1 cellular context compared by ENCODE assay signal in the genomic region with DNA sequence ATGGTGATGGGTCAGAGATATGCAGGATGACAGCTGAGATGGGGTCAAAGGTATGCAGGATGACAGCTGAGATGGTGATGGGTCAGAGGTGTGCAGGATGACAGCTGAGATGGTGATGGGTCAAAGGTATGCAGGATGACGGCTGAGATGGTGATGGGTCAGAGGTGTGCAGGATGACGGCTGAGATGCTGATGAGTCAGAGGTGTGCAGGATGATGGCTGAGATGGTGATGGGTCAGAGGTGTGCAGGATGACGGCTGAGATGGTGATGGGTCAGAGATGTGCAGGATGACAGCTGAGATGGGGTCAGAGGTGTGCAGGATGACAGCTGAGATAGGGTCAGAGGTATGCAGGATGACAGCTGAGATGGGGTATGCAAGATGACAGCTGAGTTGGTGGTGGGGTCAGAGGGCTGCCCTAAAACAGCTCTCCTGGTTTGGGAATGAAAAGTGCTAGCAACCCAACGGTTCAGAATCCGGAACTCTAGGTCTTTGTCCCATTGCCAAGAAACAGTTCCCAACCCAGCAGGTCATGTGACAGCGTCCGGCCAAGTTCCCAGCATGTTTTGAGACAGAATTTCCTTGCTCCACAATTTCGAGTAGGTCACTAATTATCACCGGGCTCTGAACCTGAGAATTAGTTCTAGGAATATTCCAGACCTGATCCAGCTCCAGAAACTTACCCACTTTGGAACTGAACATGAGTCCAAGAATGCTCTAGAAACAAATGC.
TF ChIP-seq lines count a peak whose summit lies in the region.

No MANE protein-coding gene starts in this region.

TF ChIP-seq in WTC11, 78 proteins besides CTCF, POLR2A, EP300 and RAD21 (continued from another document):
- TF ChIP-seq, protein P1, sequence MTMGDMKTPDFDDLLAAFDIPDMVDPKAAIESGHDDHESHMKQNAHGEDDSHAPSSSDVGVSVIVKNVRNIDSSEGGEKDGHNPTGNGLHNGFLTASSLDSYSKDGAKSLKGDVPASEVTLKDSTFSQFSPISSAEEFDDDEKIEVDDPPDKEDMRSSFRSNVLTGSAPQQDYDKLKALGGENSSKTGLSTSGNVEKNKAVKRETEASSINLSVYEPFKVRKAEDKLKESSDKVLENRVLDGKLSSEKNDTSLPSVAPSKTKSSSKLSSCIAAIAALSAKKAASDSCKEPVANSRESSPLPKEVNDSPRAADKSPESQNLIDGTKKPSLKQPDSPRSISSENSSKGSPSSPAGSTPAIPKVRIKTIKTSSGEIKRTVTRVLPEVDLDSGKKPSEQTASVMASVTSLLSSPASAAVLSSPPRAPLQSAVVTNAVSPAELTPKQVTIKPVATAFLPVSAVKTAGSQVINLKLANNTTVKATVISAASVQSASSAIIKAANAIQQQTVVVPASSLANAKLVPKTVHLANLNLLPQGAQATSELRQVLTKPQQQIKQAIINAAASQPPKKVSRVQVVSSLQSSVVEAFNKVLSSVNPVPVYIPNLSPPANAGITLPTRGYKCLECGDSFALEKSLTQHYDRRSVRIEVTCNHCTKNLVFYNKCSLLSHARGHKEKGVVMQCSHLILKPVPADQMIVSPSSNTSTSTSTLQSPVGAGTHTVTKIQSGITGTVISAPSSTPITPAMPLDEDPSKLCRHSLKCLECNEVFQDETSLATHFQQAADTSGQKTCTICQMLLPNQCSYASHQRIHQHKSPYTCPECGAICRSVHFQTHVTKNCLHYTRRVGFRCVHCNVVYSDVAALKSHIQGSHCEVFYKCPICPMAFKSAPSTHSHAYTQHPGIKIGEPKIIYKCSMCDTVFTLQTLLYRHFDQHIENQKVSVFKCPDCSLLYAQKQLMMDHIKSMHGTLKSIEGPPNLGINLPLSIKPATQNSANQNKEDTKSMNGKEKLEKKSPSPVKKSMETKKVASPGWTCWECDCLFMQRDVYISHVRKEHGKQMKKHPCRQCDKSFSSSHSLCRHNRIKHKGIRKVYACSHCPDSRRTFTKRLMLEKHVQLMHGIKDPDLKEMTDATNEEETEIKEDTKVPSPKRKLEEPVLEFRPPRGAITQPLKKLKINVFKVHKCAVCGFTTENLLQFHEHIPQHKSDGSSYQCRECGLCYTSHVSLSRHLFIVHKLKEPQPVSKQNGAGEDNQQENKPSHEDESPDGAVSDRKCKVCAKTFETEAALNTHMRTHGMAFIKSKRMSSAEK (CRISPR knock-in tag; IDR thresholded peaks at IDR 0.05; ENCODE audit: borderline replicate concordance) = no peak
- TF ChIP-seq, protein P2, sequence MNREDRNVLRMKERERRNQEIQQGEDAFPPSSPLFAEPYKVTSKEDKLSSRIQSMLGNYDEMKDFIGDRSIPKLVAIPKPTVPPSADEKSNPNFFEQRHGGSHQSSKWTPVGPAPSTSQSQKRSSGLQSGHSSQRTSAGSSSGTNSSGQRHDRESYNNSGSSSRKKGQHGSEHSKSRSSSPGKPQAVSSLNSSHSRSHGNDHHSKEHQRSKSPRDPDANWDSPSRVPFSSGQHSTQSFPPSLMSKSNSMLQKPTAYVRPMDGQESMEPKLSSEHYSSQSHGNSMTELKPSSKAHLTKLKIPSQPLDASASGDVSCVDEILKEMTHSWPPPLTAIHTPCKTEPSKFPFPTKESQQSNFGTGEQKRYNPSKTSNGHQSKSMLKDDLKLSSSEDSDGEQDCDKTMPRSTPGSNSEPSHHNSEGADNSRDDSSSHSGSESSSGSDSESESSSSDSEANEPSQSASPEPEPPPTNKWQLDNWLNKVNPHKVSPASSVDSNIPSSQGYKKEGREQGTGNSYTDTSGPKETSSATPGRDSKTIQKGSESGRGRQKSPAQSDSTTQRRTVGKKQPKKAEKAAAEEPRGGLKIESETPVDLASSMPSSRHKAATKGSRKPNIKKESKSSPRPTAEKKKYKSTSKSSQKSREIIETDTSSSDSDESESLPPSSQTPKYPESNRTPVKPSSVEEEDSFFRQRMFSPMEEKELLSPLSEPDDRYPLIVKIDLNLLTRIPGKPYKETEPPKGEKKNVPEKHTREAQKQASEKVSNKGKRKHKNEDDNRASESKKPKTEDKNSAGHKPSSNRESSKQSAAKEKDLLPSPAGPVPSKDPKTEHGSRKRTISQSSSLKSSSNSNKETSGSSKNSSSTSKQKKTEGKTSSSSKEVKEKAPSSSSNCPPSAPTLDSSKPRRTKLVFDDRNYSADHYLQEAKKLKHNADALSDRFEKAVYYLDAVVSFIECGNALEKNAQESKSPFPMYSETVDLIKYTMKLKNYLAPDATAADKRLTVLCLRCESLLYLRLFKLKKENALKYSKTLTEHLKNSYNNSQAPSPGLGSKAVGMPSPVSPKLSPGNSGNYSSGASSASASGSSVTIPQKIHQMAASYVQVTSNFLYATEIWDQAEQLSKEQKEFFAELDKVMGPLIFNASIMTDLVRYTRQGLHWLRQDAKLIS (CRISPR knock-in tag; IDR thresholded peaks at IDR 0.05; ENCODE audit: borderline replicate concordance) = no peak
- TF ChIP-seq MYBL2 (CRISPR knock-in tag; IDR thresholded peaks at IDR 0.05) = no peak
- TF ChIP-seq NFATC4 (CRISPR knock-in tag; IDR thresholded peaks at IDR 0.05) = no peak
- no peak for TF ChIP-seq NR2C2 (CRISPR knock-in tag; IDR thresholded peaks at IDR 0.05)
- no peak for TF ChIP-seq FOXJ3 (CRISPR knock-in tag; IDR thresholded peaks at IDR 0.05; ENCODE audit: borderline replicate concordance)
